ENCODE assay signal across 8 cellular contexts in the genomic region with DNA sequence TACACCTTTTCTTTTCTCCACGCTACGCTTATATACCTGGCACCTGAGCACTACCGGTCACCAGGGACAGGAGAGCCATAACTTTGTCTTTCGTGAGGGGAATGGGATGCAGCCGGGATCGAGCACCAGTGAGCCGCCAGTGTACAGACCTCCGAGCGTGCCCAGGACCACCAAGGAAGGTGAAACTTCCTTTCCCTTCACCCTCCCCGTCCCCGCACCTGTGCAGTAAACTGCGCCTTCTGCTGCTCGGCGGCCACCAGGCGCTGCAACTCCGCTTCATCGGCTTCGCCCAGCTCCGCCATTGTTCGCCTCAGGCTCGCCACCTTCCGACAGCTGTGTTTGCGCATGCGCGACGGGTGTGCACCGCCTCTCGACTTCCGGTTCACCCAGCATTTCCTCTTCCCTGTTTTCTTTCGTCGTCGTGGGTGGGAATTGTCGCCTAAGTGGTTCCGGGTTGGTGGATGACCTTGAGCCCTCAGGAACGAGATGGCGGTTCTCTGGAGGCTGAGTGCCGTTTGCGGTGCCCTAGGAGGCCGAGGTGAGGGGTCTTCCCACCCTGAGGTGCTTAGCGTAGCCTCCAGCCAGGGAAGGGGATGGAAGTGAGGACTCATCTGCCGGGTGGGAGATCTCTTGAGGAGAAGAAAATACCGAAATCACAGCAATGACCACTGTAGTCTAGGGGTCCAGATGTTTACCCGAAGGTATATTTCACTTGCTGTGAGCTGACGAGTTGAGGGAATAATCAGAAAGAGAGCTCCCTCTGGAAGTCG. TPM values are rescaled to one million over a fixed set of nuclear protein-coding genes. Genes with fewer than 3 reads are reported as not detected.
DNase-seq lines count a peak whose midpoint lies in the region; ATAC-seq and TF ChIP-seq lines count a peak whose summit lies in the region.

A gene (plus strand): TSS at position 452 of the 770 bp plus-strand sequence. CDS start 35 bp downstream, at position 487.
A gene with protein sequence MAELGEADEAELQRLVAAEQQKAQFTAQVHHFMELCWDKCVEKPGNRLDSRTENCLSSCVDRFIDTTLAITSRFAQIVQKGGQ (minus strand): TSS at position 335 of the 770 bp plus-strand sequence. CDS start 33 bp downstream, at position 302.

- peak; percentile 42 to 44 for TF ChIP-seq POLR2A in uterus (IDR thresholded peaks at IDR 0.05)

- no peaks in the 10 kb centered on the region for H3K9me3 ChIP-seq in right atrium auricular region
- H3K9me3 ChIP-seq in uterus = no peaks in the 10 kb centered on the region

- intact Hi-C loops in T-helper 2 cell treated with Interferon-gamma antibody and Interleukin-4, amounts not matched to agents 100 ng/mL and 5 ng/mL, for 36 hours (cut with micrococcal nuclease) = loop anchor here (1.0 to 5.0 kb wide), 5 partner anchors 12 to 319 kb away; a partner anchor contains a TSS
- intact Hi-C loops in uterus (cut with DNase I; ENCODE audit: low total_unique reads) = loop anchor here (10.0 kb wide), 1 partner anchor 212 kb away; a partner anchor contains a TSS

- H3K27ac ChIP-seq in right atrium auricular region (peak within 1 kb of the TSS; percentile 74 to 84), uterus (peak within 1 kb of the TSS; percentile 76 to 83)

- H3K27me3 ChIP-seq in right atrium auricular region (no peaks in the 10 kb centered on the region), uterus (no peaks in the 10 kb centered on the region)

- peaks cover 0 to 35% of the 10 kb centered on the region in 2 donors for H3K4me1 ChIP-seq in right atrium auricular region
- peaks cover 0 to 4% of the 10 kb centered on the region in 2 donors for H3K4me1 ChIP-seq in uterus

- H3K36me3 ChIP-seq in right atrium auricular region = peaks cover 76% of the 10 kb centered on the region
- H3K36me3 ChIP-seq in uterus = no peaks in the 10 kb centered on the region

- peak; percentile 64 for ATAC-seq in GM18499 (IDR thresholded peaks at IDR 0.05; ENCODE audit: insufficient read depth, unreplicated experiment)
- peak; percentile 85 for ATAC-seq in HG02943 (IDR thresholded peaks at IDR 0.05; ENCODE audit: low read depth, unreplicated experiment)

- TF ChIP-seq CTCF in right atrium auricular region (IDR thresholded peaks at IDR 0.05) (peak in 1 of 2 donors; percentile 47), uterus (IDR thresholded peaks at IDR 0.05) (peak; percentile 16 to 47 (median 25))

- H3K4me3 ChIP-seq in right atrium auricular region = peak within 1 kb of the TSS; percentile 87 to 90
- peak within 1 kb of the TSS; percentile 75 to 93 for H3K4me3 ChIP-seq in uterus

- DNase-seq in NCI-H187 treated with DMSO at 0.1 percent for 48 hours (lab: John Stamatoyannopoulos, UW) = peak; percentile 91
- DNase-seq in anterior cingulate cortex (lab: John Stamatoyannopoulos, UW) = peak; percentile 59 to 97 (median 93)
- DNase-seq in right atrium auricular region (ENCODE audit: low spot score) = peak; percentile 97
- DNase-seq in pulmonary artery endothelial cell (ENCODE audit: low read depth, low spot score) = peak; percentile 89
- peak; percentile 96 for DNase-seq in uterus

RNA-seq across cellular contexts. Expression of the first gene that starts in this region (rescaled TPM):
- total RNA-seq in T-helper 2 cell treated with Interferon-gamma antibody and Interleukin-4, amounts not matched to agents 100 ng/mL and 5 ng/mL, for 36 hours = 81.1 and 86.7 TPM in 2 replicates
- 100 to 1,000 TPM; 113 to 166 TPM for total RNA-seq in right atrium auricular region
- 164 and 252 TPM in 2 replicates for total RNA-seq in pulmonary artery endothelial cell
- 100 to 1,000 TPM in 2 of 4 donors, 10 to 100 TPM in 2; 84.7 to 157 (median 104) TPM for total RNA-seq in uterus

RNA-seq across cellular contexts. Expression of the second gene that starts in this region (rescaled TPM):
- 52.1 and 57.4 TPM in 2 replicates for total RNA-seq in T-helper 2 cell treated with Interferon-gamma antibody and Interleukin-4, amounts not matched to agents 100 ng/mL and 5 ng/mL, for 36 hours
- total RNA-seq in right atrium auricular region (10 to 100 TPM; 54.3 to 61.4 TPM), pulmonary artery endothelial cell (69.8 and 101 TPM in 2 replicates), uterus (10 to 100 TPM; 17.7 to 56.1 (median 43.6) TPM)

Comparison
In these comparisons a context has a peak if more than half of its experiments do, and no peak if none do; other contexts are left out.
1. Peak in every context shown above with its lines: DNase-seq, ATAC-seq, H3K4me3 ChIP-seq and H3K27ac ChIP-seq.